Comparison of ENCODE assay signal across 31 cellular contexts in the genomic region with DNA sequence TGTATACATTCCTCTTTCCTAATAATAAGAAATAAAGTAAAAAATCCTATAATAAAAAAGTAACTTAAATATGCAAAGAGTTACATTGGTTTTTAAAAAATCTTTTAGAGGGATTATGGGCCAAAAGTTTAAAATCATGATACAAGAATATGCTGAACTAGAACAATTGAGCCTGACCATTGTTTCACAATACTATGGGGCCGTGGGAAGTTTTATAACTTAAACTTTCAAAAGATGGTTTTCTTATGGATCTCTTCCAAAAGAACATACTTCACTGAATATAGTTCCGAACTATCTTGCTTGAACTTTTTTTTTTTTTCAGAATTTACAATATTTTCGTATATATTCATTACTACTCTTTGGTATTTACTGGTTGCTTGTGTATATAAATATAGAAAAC.
"Had no signal": no experiment of that assay in that cellular context is flagged by ENCODE, and none has a peak within 500 bp of the region (broad histone marks: within the 10 kb centered on the region; RNA-seq: fewer than 3 reads in every experiment).

No MANE protein-coding gene starts in this region.

- H3K27me3 Mint-ChIP-seq: activated B cell treated with CpG ODN at 0.5 μM for 24 hours; activated naive CD4-positive, alpha-beta T cell treated with anti-CD3 and anti-CD28 coated beads, Interleukin-2, amount 10 ng/mL, durations not matched to agents 7 days and 5 days; activated naive CD4-positive, alpha-beta T cell treated with anti-CD3 and anti-CD28 coated beads, Interleukin-2, amount 50 U/mL, for 24 hours; activated naive CD8-positive, alpha-beta T cell; activated T-cell treated with anti-CD3 and anti-CD28 coated beads, Interleukin-2, amount 50 U/mL, for 24 hours had no signal

- H3K9me3 ChIP-seq: ascending aorta had no signal

- ATAC-seq: activated CD8-positive, alpha-beta memory T cell treated with anti-CD3 and anti-CD28 coated beads, Interleukin-2, amount 10 ng/mL, durations not matched to agents 7 days and 5 days; activated CD8-positive, alpha-beta T cell treated with anti-CD3 and anti-CD28 coated beads, Interleukin-2, amount 10 ng/mL, durations not matched to agents 7 days and 5 days had no signal

- H3K4me3 ChIP-seq: ascending aorta, cardiac muscle cell had no signal

- H3K36me3 Mint-ChIP-seq: activated naive CD4-positive, alpha-beta T cell treated with anti-CD3 and anti-CD28 coated beads, Interleukin-2, amount 10 ng/mL, durations not matched to agents 7 days and 5 days; activated naive CD4-positive, alpha-beta T cell treated with anti-CD3 and anti-CD28 coated beads, Interleukin-2, amount 50 U/mL, for 24 hours; brain had no signal

- H3K4me3 Mint-ChIP-seq: activated CD4-positive, alpha-beta memory T cell treated with anti-CD3 and anti-CD28 coated beads, Interleukin-2, amount 10 ng/mL, durations not matched to agents 7 days and 5 days; activated CD4-positive, alpha-beta T cell treated with anti-CD3 and anti-CD28 coated beads, Interleukin-2, amount 10 ng/mL, durations not matched to agents 7 days and 5 days; activated CD8-positive, alpha-beta memory T cell treated with anti-CD3 and anti-CD28 coated beads, Interleukin-2, amount 10 ng/mL, durations not matched to agents 7 days and 5 days; activated CD8-positive, alpha-beta T cell treated with anti-CD3 and anti-CD28 coated beads, Interleukin-2, amount 10 ng/mL, durations not matched to agents 7 days and 5 days; activated naive CD4-positive, alpha-beta T cell treated with anti-CD3 and anti-CD28 coated beads, Interleukin-2, amount 10 ng/mL, durations not matched to agents 7 days and 5 days; activated naive CD4-positive, alpha-beta T cell treated with anti-CD3 and anti-CD28 coated beads, Interleukin-2, amount 50 U/mL, for 24 hours; activated naive CD8-positive, alpha-beta T cell; activated T-cell treated with anti-CD3 and anti-CD28 coated beads, Interleukin-2, amount 50 U/mL, for 24 hours; brain; T-helper 1 cell treated with Interleukin-12 subunit alpha and Interleukin-12 subunit beta and Interleukin-4 antibody, amounts not matched to agents 30 μg/mL and 1 μg/mL, for 36 hours; T-helper 2 cell treated with Interferon-gamma antibody and Interleukin-4, amounts not matched to agents 5 μg/mL and 100 μg/mL, for 36 hours had no signal

- FAIRE-seq: bronchial epithelial cell, TTC549 had no signal

- H3K36me3 ChIP-seq: ascending aorta, cardiac muscle cell had no signal

- H3K4me1 Mint-ChIP-seq: brain had no signal

- H3K27ac Mint-ChIP-seq: activated CD4-positive, alpha-beta memory T cell treated with anti-CD3 and anti-CD28 coated beads, Interleukin-2, amount 10 ng/mL, durations not matched to agents 7 days and 5 days; activated CD4-positive, alpha-beta T cell treated with anti-CD3 and anti-CD28 coated beads, Interleukin-2, amount 10 ng/mL, durations not matched to agents 7 days and 5 days; activated CD8-positive, alpha-beta memory T cell treated with anti-CD3 and anti-CD28 coated beads, Interleukin-2, amount 10 ng/mL, durations not matched to agents 7 days and 5 days; activated CD8-positive, alpha-beta T cell treated with anti-CD3 and anti-CD28 coated beads, Interleukin-2, amount 10 ng/mL, durations not matched to agents 7 days and 5 days; activated naive CD4-positive, alpha-beta T cell treated with anti-CD3 and anti-CD28 coated beads, Interleukin-2, amount 10 ng/mL, durations not matched to agents 7 days and 5 days; activated naive CD8-positive, alpha-beta T cell; brain; T-helper 1 cell treated with Interleukin-12 subunit alpha and Interleukin-12 subunit beta and Interleukin-4 antibody, amounts not matched to agents 30 μg/mL and 1 μg/mL, for 36 hours; T-helper 2 cell treated with Interferon-gamma antibody and Interleukin-4, amounts not matched to agents 5 μg/mL and 100 μg/mL, for 36 hours had no signal

- H3K4me1 ChIP-seq: ascending aorta had no signal

- H3K9me3 Mint-ChIP-seq: activated naive CD4-positive, alpha-beta T cell treated with anti-CD3 and anti-CD28 coated beads, Interleukin-2, amount 50 U/mL, for 24 hours had no signal

- H3K27me3 ChIP-seq: ascending aorta, cardiac muscle cell had no signal

- H3K27ac ChIP-seq: ascending aorta, cardiac muscle cell, VCaP had no signal

- DNase-seq: activated B cell treated with CpG ODN at 0.5 μM for 24 hours; activated CD4-positive, alpha-beta memory T cell treated with anti-CD3 and anti-CD28 coated beads, Interleukin-2, amount 10 ng/mL, durations not matched to agents 7 days and 5 days; activated CD4-positive, alpha-beta T cell treated with anti-CD3 and anti-CD28 coated beads for 48 hours; activated CD4-positive, alpha-beta T cell treated with anti-CD3 and anti-CD28 coated beads, Interleukin-2, amount 10 ng/mL, durations not matched to agents 7 days and 5 days; activated CD4-positive, alpha-beta T cell treated with anti-CD3 and anti-CD28 coated beads, Interleukin-2, amount 50 U/mL, for 48 hours; activated CD4-positive, CD25-positive, alpha-beta regulatory T cell treated with anti-CD3 and anti-CD28 coated beads, Interleukin-2, amount 50 U/mL, for 72 hours; activated CD8-positive, alpha-beta memory T cell treated with anti-CD3 and anti-CD28 coated beads for 24 hours; activated CD8-positive, alpha-beta memory T cell treated with anti-CD3 and anti-CD28 coated beads, Interleukin-2, amount 10 ng/mL, durations not matched to agents 7 days and 5 days; activated CD8-positive, alpha-beta memory T cell treated with anti-CD3 and anti-CD28 coated beads, Interleukin-2, amount 50 U/mL, for 48 hours; activated CD8-positive, alpha-beta T cell treated with anti-CD3 and anti-CD28 coated beads, Interleukin-2, amount 10 ng/mL, durations not matched to agents 7 days and 5 days; activated effector memory CD4-positive, alpha-beta T cell treated with Interleukin-2 at 50 U/mL for 16 hours; activated gamma-delta T cell; activated naive CD4-positive, alpha-beta T cell treated with anti-CD3 and anti-CD28 coated beads, Interleukin-2, amount 10 ng/mL, durations not matched to agents 7 days and 5 days; activated naive CD4-positive, alpha-beta T cell treated with Interleukin-2 at 50 U/mL for 16 hours; activated T-cell treated with anti-CD3 and anti-CD28 coated beads, Interleukin-2, amount 50 U/mL, for 24 hours; activated T-cell treated with anti-CD3 and anti-CD28 coated beads, Interleukin-2, amount 50 U/mL, for 48 hours; amygdala; anterior cingulate cortex; central memory CD4-positive, alpha-beta T cell; T-helper 1 cell; T-helper 9 cell had no signal
